Comparison of ENCODE assay signal across 1 cellular context in genomic region chr1:91819038-91819788, GRCh38.
TF ChIP-seq lines count a peak whose summit lies in the region.

No MANE protein-coding gene starts in this region.

TF ChIP-seq in endothelial cell of umbilical vein, 7 proteins besides CTCF, POLR2A, EP300 and RAD21 (continued from another document):
- no peak for TF ChIP-seq JUN (IDR thresholded peaks at IDR 0.05; ENCODE audit: borderline replicate concordance, insufficient read depth, insufficient read length, low read depth)
- TF ChIP-seq EZH2 (IDR thresholded peaks at IDR 0.05; ENCODE audit: borderline replicate concordance, low read depth, low read length, severe bottlenecking) = no peak
- no peak for TF ChIP-seq MAX (IDR thresholded peaks at IDR 0.05; ENCODE audit: insufficient read depth, insufficient read length)
- no peak for TF ChIP-seq GATA2 (IDR thresholded peaks at IDR 0.05; ENCODE audit: insufficient read depth, insufficient read length, low read depth, low read length)
- no peak for TF ChIP-seq MYC (IDR thresholded peaks at IDR 0.05; ENCODE audit: low read depth, low read length)
- no peak for TF ChIP-seq FOS (IDR thresholded peaks at IDR 0.05; ENCODE audit: borderline replicate concordance, insufficient read depth, low read length)
